ENCODE assay signal across 1 cellular context in the genomic region with DNA sequence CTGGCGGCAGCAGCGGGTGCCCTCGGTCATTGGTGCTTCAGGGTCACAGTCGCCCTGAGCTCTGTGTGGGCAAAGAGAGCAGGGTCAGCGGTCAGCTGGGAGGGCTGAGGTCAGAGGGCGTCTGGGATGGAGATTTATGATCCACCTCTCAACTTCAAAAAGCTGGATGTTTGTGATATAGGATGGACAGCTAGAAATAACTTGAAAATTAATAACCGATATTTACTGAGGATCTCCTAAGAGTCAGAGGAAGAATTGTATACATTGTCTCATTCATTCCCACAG.
TF ChIP-seq lines count a peak whose summit lies in the region.

No MANE protein-coding gene starts in this region.

TF ChIP-seq in HepG2, 621 proteins besides CTCF, POLR2A, EP300 and RAD21 (continued from another document):
- TF ChIP-seq, protein P1, sequence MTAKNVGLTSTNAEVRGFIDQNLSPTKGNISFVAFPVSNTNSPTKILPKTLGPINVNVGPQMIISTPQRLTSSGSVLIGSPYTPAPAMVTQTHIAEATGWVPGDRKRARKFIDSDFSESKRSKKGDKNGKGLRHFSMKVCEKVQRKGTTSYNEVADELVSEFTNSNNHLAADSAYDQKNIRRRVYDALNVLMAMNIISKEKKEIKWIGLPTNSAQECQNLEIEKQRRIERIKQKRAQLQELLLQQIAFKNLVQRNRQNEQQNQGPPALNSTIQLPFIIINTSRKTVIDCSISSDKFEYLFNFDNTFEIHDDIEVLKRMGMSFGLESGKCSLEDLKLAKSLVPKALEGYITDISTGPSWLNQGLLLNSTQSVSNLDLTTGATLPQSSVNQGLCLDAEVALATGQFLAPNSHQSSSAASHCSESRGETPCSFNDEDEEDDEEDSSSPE (CRISPR knock-in tag; IDR thresholded peaks at IDR 0.05), result no peak
- peak; percentile 60; the same call in 1 of the 2 replicates for TF ChIP-seq NR2F2 (IDR thresholded peaks at IDR 0.05; ENCODE audit: borderline replicate concordance, low read depth)
- no peak for TF ChIP-seq NFATC3 (CRISPR knock-in tag; IDR thresholded peaks at IDR 0.05)
- peak; percentile 33 for TF ChIP-seq RARA (CRISPR knock-in tag; IDR thresholded peaks at IDR 0.05)
- TF ChIP-seq ZKSCAN1 (IDR thresholded peaks at IDR 0.05; ENCODE audit: low read length), result no peak
- TF ChIP-seq AHR (CRISPR knock-in tag; IDR thresholded peaks at IDR 0.05), result no peak
- no peak for TF ChIP-seq ZNF780A (CRISPR knock-in tag; IDR thresholded peaks at IDR 0.05)
- TF ChIP-seq HNF4A (CRISPR knock-in tag; IDR thresholded peaks at IDR 0.05), result peak; percentile 41; the same call in 1 of the 2 replicates
- no peak for TF ChIP-seq ZBTB8A (CRISPR knock-in tag; IDR thresholded peaks at IDR 0.05; ENCODE audit: borderline replicate concordance, low read depth)
- no peak for TF ChIP-seq ZFP82 (CRISPR knock-in tag; IDR thresholded peaks at IDR 0.05; ENCODE audit: borderline replicate concordance)
- no peak for TF ChIP-seq SALL2 (CRISPR knock-in tag; IDR thresholded peaks at IDR 0.05)
- no peak for TF ChIP-seq DNMT1 (CRISPR knock-in tag; IDR thresholded peaks at IDR 0.05)
- no peak for TF ChIP-seq ZSCAN22 (CRISPR knock-in tag; IDR thresholded peaks at IDR 0.05)
- TF ChIP-seq, protein P2, sequence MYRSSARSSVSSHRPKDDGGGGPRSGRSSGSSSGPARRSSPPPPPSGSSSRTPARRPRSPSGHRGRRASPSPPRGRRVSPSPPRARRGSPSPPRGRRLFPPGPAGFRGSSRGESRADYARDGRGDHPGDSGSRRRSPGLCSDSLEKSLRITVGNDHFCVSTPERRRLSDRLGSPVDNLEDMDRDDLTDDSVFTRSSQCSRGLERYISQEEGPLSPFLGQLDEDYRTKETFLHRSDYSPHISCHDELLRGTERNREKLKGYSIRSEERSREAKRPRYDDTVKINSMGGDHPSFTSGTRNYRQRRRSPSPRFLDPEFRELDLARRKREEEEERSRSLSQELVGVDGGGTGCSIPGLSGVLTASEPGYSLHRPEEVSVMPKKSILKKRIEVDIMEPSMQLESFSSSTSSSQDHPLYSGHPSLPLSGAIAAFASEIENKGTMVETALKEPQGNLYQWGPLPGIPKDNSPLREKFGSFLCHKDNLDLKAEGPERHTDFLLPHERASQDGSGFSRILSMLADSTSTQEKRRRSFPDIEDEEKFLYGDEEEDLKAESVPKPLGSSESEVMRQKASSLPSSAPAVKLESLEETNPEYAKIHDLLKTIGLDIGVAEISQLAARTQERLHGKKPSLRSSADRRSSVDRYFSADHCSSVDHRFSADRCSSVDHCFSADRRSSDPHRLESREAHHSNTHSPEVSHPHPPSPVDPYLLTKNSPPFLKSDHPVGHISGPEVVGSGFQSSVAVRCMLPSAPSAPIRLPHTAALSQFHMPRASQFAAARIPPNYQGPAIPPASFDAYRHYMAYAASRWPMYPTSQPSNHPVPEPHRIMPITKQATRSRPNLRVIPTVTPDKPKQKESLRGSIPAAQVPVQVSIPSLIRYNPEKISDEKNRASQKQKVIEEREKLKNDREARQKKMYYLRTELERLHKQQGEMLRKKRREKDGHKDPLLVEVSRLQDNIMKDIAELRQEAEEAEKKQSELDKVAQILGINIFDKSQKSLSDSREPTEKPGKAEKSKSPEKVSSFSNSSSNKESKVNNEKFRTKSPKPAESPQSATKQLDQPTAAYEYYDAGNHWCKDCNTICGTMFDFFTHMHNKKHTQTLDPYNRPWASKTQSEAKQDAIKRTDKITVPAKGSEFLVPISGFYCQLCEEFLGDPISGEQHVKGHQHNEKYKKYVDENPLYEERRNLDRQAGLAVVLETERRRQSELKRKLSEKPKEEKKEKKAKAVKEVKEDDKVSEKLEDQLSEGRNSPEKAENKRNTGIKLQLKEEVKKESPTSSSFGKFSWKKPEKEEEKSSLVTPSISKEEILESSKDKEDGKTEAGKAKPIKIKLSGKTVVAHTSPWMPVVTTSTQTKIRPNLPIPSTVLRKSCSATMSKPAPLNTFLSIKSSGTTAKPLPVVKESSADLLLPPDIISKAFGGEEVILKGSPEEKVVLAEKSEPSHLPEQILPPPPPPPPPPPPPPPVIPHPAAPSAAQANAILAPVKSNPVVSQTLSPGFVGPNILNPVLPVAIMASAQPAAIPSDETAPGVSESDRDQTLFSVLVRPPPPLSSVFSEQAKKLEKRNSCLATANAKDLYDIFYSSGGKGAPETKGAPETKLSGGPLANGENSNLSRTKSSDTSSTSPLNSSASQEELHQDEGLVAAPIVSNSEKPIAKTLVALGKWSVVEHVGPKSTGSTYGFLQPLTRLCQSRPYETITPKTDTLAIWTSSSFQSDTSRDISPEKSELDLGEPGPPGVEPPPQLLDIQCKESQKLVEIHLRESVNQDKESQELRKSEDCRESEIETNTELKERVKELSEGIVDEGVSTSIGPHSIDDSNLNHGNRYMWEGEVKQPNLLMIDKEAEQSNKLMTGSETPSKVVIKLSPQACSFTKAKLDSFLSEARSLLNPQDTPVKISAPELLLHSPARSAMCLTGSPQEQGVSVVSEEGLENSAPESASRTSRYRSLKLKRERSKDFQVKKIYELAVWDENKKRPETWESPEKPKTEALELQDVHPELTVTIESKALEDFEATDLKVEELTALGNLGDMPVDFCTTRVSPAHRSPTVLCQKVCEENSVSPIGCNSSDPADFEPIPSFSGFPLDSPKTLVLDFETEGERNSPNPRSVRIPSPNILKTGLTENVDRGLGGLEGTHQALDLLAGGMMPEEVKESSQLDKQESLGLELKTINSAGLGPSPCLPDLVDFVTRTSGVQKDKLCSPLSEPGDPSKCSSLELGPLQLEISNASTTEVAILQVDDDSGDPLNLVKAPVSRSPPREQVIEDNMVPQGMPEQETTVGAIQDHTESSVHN (CRISPR knock-in tag; IDR thresholded peaks at IDR 0.05), result no peak
- no peak for TF ChIP-seq HDAC6 (IDR thresholded peaks at IDR 0.05; ENCODE audit: low read depth, low read length)
- TF ChIP-seq, protein P3, sequence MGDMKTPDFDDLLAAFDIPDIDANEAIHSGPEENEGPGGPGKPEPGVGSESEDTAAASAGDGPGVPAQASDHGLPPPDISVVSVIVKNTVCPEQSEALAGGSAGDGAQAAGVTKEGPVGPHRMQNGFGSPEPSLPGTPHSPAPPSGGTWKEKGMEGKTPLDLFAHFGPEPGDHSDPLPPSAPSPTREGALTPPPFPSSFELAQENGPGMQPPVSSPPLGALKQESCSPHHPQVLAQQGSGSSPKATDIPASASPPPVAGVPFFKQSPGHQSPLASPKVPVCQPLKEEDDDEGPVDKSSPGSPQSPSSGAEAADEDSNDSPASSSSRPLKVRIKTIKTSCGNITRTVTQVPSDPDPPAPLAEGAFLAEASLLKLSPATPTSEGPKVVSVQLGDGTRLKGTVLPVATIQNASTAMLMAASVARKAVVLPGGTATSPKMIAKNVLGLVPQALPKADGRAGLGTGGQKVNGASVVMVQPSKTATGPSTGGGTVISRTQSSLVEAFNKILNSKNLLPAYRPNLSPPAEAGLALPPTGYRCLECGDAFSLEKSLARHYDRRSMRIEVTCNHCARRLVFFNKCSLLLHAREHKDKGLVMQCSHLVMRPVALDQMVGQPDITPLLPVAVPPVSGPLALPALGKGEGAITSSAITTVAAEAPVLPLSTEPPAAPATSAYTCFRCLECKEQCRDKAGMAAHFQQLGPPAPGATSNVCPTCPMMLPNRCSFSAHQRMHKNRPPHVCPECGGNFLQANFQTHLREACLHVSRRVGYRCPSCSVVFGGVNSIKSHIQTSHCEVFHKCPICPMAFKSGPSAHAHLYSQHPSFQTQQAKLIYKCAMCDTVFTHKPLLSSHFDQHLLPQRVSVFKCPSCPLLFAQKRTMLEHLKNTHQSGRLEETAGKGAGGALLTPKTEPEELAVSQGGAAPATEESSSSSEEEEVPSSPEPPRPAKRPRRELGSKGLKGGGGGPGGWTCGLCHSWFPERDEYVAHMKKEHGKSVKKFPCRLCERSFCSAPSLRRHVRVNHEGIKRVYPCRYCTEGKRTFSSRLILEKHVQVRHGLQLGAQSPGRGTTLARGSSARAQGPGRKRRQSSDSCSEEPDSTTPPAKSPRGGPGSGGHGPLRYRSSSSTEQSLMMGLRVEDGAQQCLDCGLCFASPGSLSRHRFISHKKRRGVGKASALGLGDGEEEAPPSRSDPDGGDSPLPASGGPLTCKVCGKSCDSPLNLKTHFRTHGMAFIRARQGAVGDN (CRISPR knock-in tag; IDR thresholded peaks at IDR 0.05), result peak; percentile 24
- TF ChIP-seq ZSCAN31 (CRISPR knock-in tag; IDR thresholded peaks at IDR 0.05; ENCODE audit: low read depth), result no peak
